ENCODE assay signal across 27 cellular contexts in genomic region chr10:15844517-15844916, GRCh38.
"Had no signal": no experiment of that assay in that cellular context is flagged by ENCODE, and none has a peak within 500 bp of the region (broad histone marks: within the 10 kb centered on the region; RNA-seq: fewer than 3 reads in every experiment).

No MANE protein-coding gene starts in this region.

- H3K9me3 ChIP-seq: left lung, lower lobe of right lung, mucosa of descending colon, ovary, right atrium auricular region, right lobe of liver, stomach, suprapubic skin, thoracic aorta, tibial nerve, upper lobe of left lung, vagina had no signal

- H3K27me3 ChIP-seq: left lung, ovary, right atrium auricular region, right lobe of liver, stomach, suprapubic skin, tibial nerve, upper lobe of left lung, vagina had no signal

- H3K4me3 ChIP-seq: left lung, lower lobe of right lung, mucosa of descending colon, ovary, right atrium auricular region, right lobe of liver, stomach, suprapubic skin, thoracic aorta, tibial nerve, upper lobe of left lung, vagina had no signal

- DNase-seq: hypothalamus; immature natural killer cell; kidney; left colon; left lung; lower lobe of right lung; mammary epithelial cell; mesendoderm; mucosa of descending colon; naive thymus-derived CD4-positive, alpha-beta T cell; ovary; right lobe of liver; stimulated activated CD4-positive, alpha-beta T cell treated with anti-CD3 and anti-CD28 coated beads, Interleukin-12 subunit alpha, Interleukin-12 subunit beta, amount 100 ng/mL, for 4 hours; stimulated activated CD4-positive, alpha-beta T cell treated with anti-CD3 and anti-CD28 coated beads, Interleukin-15, amount 100 ng/mL, for 24 hours; stimulated activated CD4-positive, alpha-beta T cell treated with anti-CD3 and anti-CD28 coated beads, Interleukin-2, amount 100 ng/mL, for 24 hours; stimulated activated CD4-positive, alpha-beta T cell treated with anti-CD3 and anti-CD28 coated beads, Interleukin-4, amount 100 ng/mL, for 1 hour; stimulated activated naive B cell treated with anti-CD40 and anti-IgM and Interleukin-4, amounts not matched to agents 10 μg/mL and 1 μg/mL and 100 μg/mL, for 72 hours; stimulated activated naive CD8-positive, alpha-beta T cell treated with anti-CD3 and anti-CD28 coated beads, Interleukin-15, Interleukin-2, amounts not matched to agents 100 U/mL and 50 U/mL, for 24 hours; stomach; upper lobe of left lung had no signal

- ATAC-seq: left lung; lower lobe of right lung; mucosa of descending colon; naive thymus-derived CD4-positive, alpha-beta T cell; natural killer cell treated with Interleukin-12 subunit alpha and Interleukin-12 subunit beta and Interleukin-15 and Interleukin-18, amount 100 ng/mL, for 72 hours; right lobe of liver; stimulated activated naive B cell treated with anti-CD40 and anti-IgM and Interleukin-4, amounts not matched to agents 10 μg/mL and 1 μg/mL and 100 μg/mL, for 72 hours; stimulated activated naive CD8-positive, alpha-beta T cell treated with anti-CD3 and anti-CD28 coated beads, Interleukin-15, Interleukin-2, amounts not matched to agents 100 U/mL and 50 U/mL, for 24 hours had no signal

- H3K4me1 ChIP-seq: right lobe of liver, suprapubic skin had no signal

- H3K36me3 ChIP-seq: left lung, ovary, right atrium auricular region, right lobe of liver, suprapubic skin, thoracic aorta, upper lobe of left lung had no signal

- H3K27ac ChIP-seq: left lung, lower lobe of right lung, ovary, right atrium auricular region, right lobe of liver, stomach, suprapubic skin, tibial nerve, upper lobe of left lung, vagina had no signal

- FAIRE-seq: islet of Langerhans, kidney had no signal
